ENCODE assay signal across 1 cellular context in genomic region chr3:191362524-191363090, GRCh38.
A peak's percentile ranks its signal among the peaks of the same experiment; 100 is the strongest.
TF ChIP-seq lines count a peak whose summit lies in the region.

No MANE protein-coding gene starts in this region.

TF ChIP-seq in HepG2, 621 proteins besides CTCF, POLR2A, EP300 and RAD21:
- TF ChIP-seq TFAP4 (IDR thresholded peaks at IDR 0.05; ENCODE audit: borderline replicate concordance, low read depth) (no peak), ZNF260 (CRISPR knock-in tag; IDR thresholded peaks at IDR 0.05; ENCODE audit: borderline replicate concordance, low read depth) (no peak), ZFY (CRISPR knock-in tag; IDR thresholded peaks at IDR 0.05) (no peak), ZNF121 (CRISPR knock-in tag; IDR thresholded peaks at IDR 0.05) (0 out of 2 replicates have a peak, but pooled peaks have one; percentile 5), ZMYM2 (CRISPR knock-in tag; IDR thresholded peaks at IDR 0.05) (no peak), SRF (IDR thresholded peaks at IDR 0.05; ENCODE audit: low read depth, low read length) (no peak), FOXK1 (CRISPR knock-in tag; IDR thresholded peaks at IDR 0.05; ENCODE audit: borderline replicate concordance, low read depth) (no peak)
